In genomic region chr11:96943970-96944369, GRCh38 we compare ENCODE assay signal across 16 cellular contexts.
DNase-seq lines count a peak whose midpoint lies in the region; ATAC-seq and TF ChIP-seq lines count a peak whose summit lies in the region.
"Had no signal": no experiment of that assay in that cellular context is flagged by ENCODE, and none has a peak within 500 bp of the region (broad histone marks: within the 10 kb centered on the region; RNA-seq: fewer than 3 reads in every experiment).

No MANE protein-coding gene starts in this region.

- no peak overlapping the region for H3K27ac ChIP-seq in neural progenitor cell
- H3K27ac ChIP-seq: BLaER1 had no signal

- H3K4me2 ChIP-seq in neural progenitor cell = no peak overlapping the region
- H3K4me2 ChIP-seq: BLaER1 had no signal

- H3K36me3 Mint-ChIP-seq in chondrocyte (ENCODE audit: low read depth) (no peaks in the 10 kb centered on the region), neural progenitor cell (no peaks in the 10 kb centered on the region)
- H3K36me3 Mint-ChIP-seq in activated CD8-positive, alpha-beta T cell treated with anti-CD3 and anti-CD28 coated beads, Interleukin-2, amount 10 ng/mL, durations not matched to agents 7 days and 5 days (ENCODE audit: low read depth) = no peaks in the 10 kb centered on the region
- H3K36me3 Mint-ChIP-seq: CD8-positive, alpha-beta memory T cell had no signal

- H3K79me2 ChIP-seq in neural progenitor cell (ENCODE audit: low read depth) = no peaks in the 10 kb centered on the region

- no peaks in the 10 kb centered on the region for H3K27me3 ChIP-seq in neural progenitor cell
- H3K27me3 ChIP-seq: BLaER1 had no signal

- H3K9ac ChIP-seq in neural progenitor cell = no peak overlapping the region
- H3K9ac ChIP-seq: BLaER1 had no signal

- in situ Hi-C loops in G401 (cut with HindIII; ENCODE audit: low sequenced_read_pairs) = no loop called here

- no peaks in the 10 kb centered on the region for H3K4me1 ChIP-seq in neural progenitor cell
- H3K4me1 ChIP-seq: BLaER1 had no signal

- no peaks in the 10 kb centered on the region for H3K36me3 ChIP-seq in neural progenitor cell
- H3K36me3 ChIP-seq: BLaER1 had no signal

- peaks cover 8% of the 10 kb centered on the region for H3K27me3 Mint-ChIP-seq in chondrocyte (ENCODE audit: low read depth)
- H3K27me3 Mint-ChIP-seq in neural progenitor cell (ENCODE audit: insufficient read depth, low read depth) = no peaks in the 10 kb centered on the region
- H3K27me3 Mint-ChIP-seq in activated CD8-positive, alpha-beta T cell treated with anti-CD3 and anti-CD28 coated beads, Interleukin-2, amount 10 ng/mL, durations not matched to agents 7 days and 5 days (ENCODE audit: low read depth) = no peaks in the 10 kb centered on the region
- H3K27me3 Mint-ChIP-seq: CD8-positive, alpha-beta memory T cell; IgD-negative memory B cell had no signal

- DNase-seq in NCI-H2171 treated with DMSO at 0.1 percent for 48 hours (lab: John Stamatoyannopoulos, UW) (peak; percentile 5), NCI-H2171 (lab: John Stamatoyannopoulos, UW) (no peak), LNCaP clone FGC (ENCODE audit: low read depth) (no peak), chondrocyte (ENCODE audit: low spot score) (no peak), neural progenitor cell (ENCODE audit: low spot score) (no peak), G401 (ENCODE audit: low spot score) (no peak)
- DNase-seq in activated CD8-positive, alpha-beta T cell treated with anti-CD3 and anti-CD28 coated beads, Interleukin-2, amount 10 ng/mL, durations not matched to agents 7 days and 5 days = no peak
- DNase-seq: CD8-positive, alpha-beta memory T cell; HFFc6; NCI-H187; NCI-H510A treated with DMSO at 0.1 percent for 48 hours; NCI-H82; SHP77 had no signal

- ATAC-seq in activated CD8-positive, alpha-beta T cell treated with anti-CD3 and anti-CD28 coated beads, Interleukin-2, amount 10 ng/mL, durations not matched to agents 7 days and 5 days = no peak
- no peak for ATAC-seq in HG03196 (IDR thresholded peaks at IDR 0.05; ENCODE audit: unreplicated experiment)

- no peaks in the 10 kb centered on the region for H3K9me3 Mint-ChIP-seq in chondrocyte (ENCODE audit: low read depth)
- no peaks in the 10 kb centered on the region for H3K9me3 Mint-ChIP-seq in neural progenitor cell
- H3K9me3 Mint-ChIP-seq in activated CD8-positive, alpha-beta T cell treated with anti-CD3 and anti-CD28 coated beads, Interleukin-2, amount 10 ng/mL, durations not matched to agents 7 days and 5 days (ENCODE audit: insufficient read depth) = peaks cover 6% of the 10 kb centered on the region

- TF ChIP-seq CTCF in LNCaP clone FGC (IDR thresholded peaks at IDR 0.05; ENCODE audit: control insufficient read depth, extremely low read depth, insufficient read depth) = peak; percentile 11; the same call in 1 of the 2 replicates
- TF ChIP-seq CTCF in chondrocyte (IDR thresholded peaks at IDR 0.05) = peak; percentile 40
- peak; percentile 15 for TF ChIP-seq CTCF in neural progenitor cell (IDR thresholded peaks at IDR 0.05)

- no peaks in the 10 kb centered on the region for H3K4me1 Mint-ChIP-seq in chondrocyte (ENCODE audit: low read depth)
- no peaks in the 10 kb centered on the region for H3K4me1 Mint-ChIP-seq in neural progenitor cell
- H3K4me1 Mint-ChIP-seq in activated CD8-positive, alpha-beta T cell treated with anti-CD3 and anti-CD28 coated beads, Interleukin-2, amount 10 ng/mL, durations not matched to agents 7 days and 5 days (ENCODE audit: low read depth) = no peaks in the 10 kb centered on the region
- H3K4me1 Mint-ChIP-seq: CD8-positive, alpha-beta memory T cell had no signal

- H3K4me3 Mint-ChIP-seq in chondrocyte (ENCODE audit: unreplicated experiment) (no peak overlapping the region), neural progenitor cell (no peak overlapping the region)
- H3K4me3 Mint-ChIP-seq in activated CD8-positive, alpha-beta T cell treated with anti-CD3 and anti-CD28 coated beads, Interleukin-2, amount 10 ng/mL, durations not matched to agents 7 days and 5 days = no peak overlapping the region
- H3K4me3 Mint-ChIP-seq: CD8-positive, alpha-beta memory T cell; HFFc6; IgD-negative memory B cell had no signal

- H3K27ac Mint-ChIP-seq in chondrocyte (ENCODE audit: unreplicated experiment) = no peak overlapping the region
- H3K27ac Mint-ChIP-seq in neural progenitor cell = no peak overlapping the region
- H3K27ac Mint-ChIP-seq in activated CD8-positive, alpha-beta T cell treated with anti-CD3 and anti-CD28 coated beads, Interleukin-2, amount 10 ng/mL, durations not matched to agents 7 days and 5 days = no peak overlapping the region
- H3K27ac Mint-ChIP-seq: CD8-positive, alpha-beta memory T cell; HFFc6; IgD-negative memory B cell had no signal

- no peak overlapping the region for H2AFZ ChIP-seq in neural progenitor cell (replicated peaks)

- H3F3A ChIP-seq in neural progenitor cell (ENCODE audit: low read depth) = no peaks in the 10 kb centered on the region

- H3K4me3 ChIP-seq in LNCaP clone FGC (ENCODE audit: low read depth, low read length) = no peak overlapping the region
- H3K4me3 ChIP-seq in neural progenitor cell = no peak overlapping the region
- H3K4me3 ChIP-seq: BLaER1 had no signal

- CTCF ChIA-PET in activated CD8-positive, alpha-beta T cell treated with anti-CD3 and anti-CD28 coated beads, Interleukin-2, amount 10 ng/mL, durations not matched to agents 7 days and 5 days (lab: Charles Lee) = no interaction called here

- no peaks in the 10 kb centered on the region for H4K20me1 ChIP-seq in neural progenitor cell (ENCODE audit: low read depth)
- H4K20me1 ChIP-seq: BLaER1 had no signal

- POLR2A ChIA-PET in activated CD8-positive, alpha-beta T cell treated with anti-CD3 and anti-CD28 coated beads, Interleukin-2, amount 10 ng/mL, durations not matched to agents 7 days and 5 days (lab: Charles Lee) = no interaction called here

- no peaks in the 10 kb centered on the region for H3K9me3 ChIP-seq in neural progenitor cell (ENCODE audit: low read depth)
- H3K9me3 ChIP-seq: BLaER1 had no signal
